ENCODE assay signal across 29 cellular contexts in genomic region chr1:33716976-33717688, GRCh38.
"Had no signal": no experiment of that assay in that cellular context is flagged by ENCODE, and none has a peak within 500 bp of the region (broad histone marks: within the 10 kb centered on the region; RNA-seq: fewer than 3 reads in every experiment).

No MANE protein-coding gene starts in this region.

- H3K9me3 ChIP-seq: ovary, psoas muscle, right lobe of liver, sigmoid colon, stomach, thoracic aorta, thyroid gland, tibial nerve, upper lobe of right lung, uterus had no signal

- H3K4me3 Mint-ChIP-seq: naive thymus-derived CD4-positive, alpha-beta T cell; natural killer cell; nephron; neural progenitor cell; stimulated activated effector memory CD8-positive, alpha-beta T cell treated with anti-CD3 and anti-CD28 coated beads, Interleukin-12 subunit alpha, Interleukin-12 subunit beta, amount 100 ng/mL, for 72 hours; stimulated activated naive B cell treated with anti-CD40 and anti-IgM and Interleukin-4, amounts not matched to agents 10 μg/mL and 1 μg/mL and 100 μg/mL, for 72 hours; stimulated activated naive CD8-positive, alpha-beta T cell treated with anti-CD3 and anti-CD28 coated beads, Interleukin-15, Interleukin-2, amounts not matched to agents 100 ng/mL and 50 ng/mL, for 24 hours had no signal

- H3K36me3 Mint-ChIP-seq: naive thymus-derived CD4-positive, alpha-beta T cell; natural killer cell; stimulated activated effector memory CD8-positive, alpha-beta T cell treated with anti-CD3 and anti-CD28 coated beads, Interleukin-12 subunit alpha, Interleukin-12 subunit beta, amount 100 ng/mL, for 72 hours; stimulated activated naive B cell treated with anti-CD40 and anti-IgM and Interleukin-4, amounts not matched to agents 10 μg/mL and 1 μg/mL and 100 μg/mL, for 72 hours had no signal

- H3K9ac ChIP-seq: neural progenitor cell, parathyroid adenoma had no signal

- H3K27me3 ChIP-seq: neural progenitor cell, ovary, right lobe of liver, thyroid gland, tibial nerve, upper lobe of right lung, uterus had no signal

- H3K9me3 Mint-ChIP-seq: naive thymus-derived CD4-positive, alpha-beta T cell; natural killer cell; nephron; neural progenitor cell; stimulated activated effector memory CD8-positive, alpha-beta T cell treated with anti-CD3 and anti-CD28 coated beads, Interleukin-12 subunit alpha, Interleukin-12 subunit beta, amount 100 ng/mL, for 72 hours; stimulated activated naive B cell treated with anti-CD40 and anti-IgM and Interleukin-4, amounts not matched to agents 10 μg/mL and 1 μg/mL and 100 μg/mL, for 72 hours; stimulated activated naive CD8-positive, alpha-beta T cell treated with anti-CD3 and anti-CD28 coated beads, Interleukin-15, Interleukin-2, amounts not matched to agents 100 ng/mL and 50 ng/mL, for 24 hours had no signal

- ATAC-seq: naive thymus-derived CD4-positive, alpha-beta T cell; natural killer cell; psoas muscle; right cardiac atrium; right lobe of liver; stimulated activated naive B cell treated with anti-CD40 and anti-IgM and Interleukin-4, amounts not matched to agents 10 μg/mL and 1 μg/mL and 100 μg/mL, for 72 hours; upper lobe of right lung had no signal

- H3K4me3 ChIP-seq: neural progenitor cell, ovary, psoas muscle, right lobe of liver, sigmoid colon, stomach, thoracic aorta, thyroid gland, tibial nerve, upper lobe of right lung, uterus had no signal

- H3K4me1 Mint-ChIP-seq: natural killer cell; neural progenitor cell; stimulated activated effector memory CD8-positive, alpha-beta T cell treated with anti-CD3 and anti-CD28 coated beads, Interleukin-12 subunit alpha, Interleukin-12 subunit beta, amount 100 ng/mL, for 72 hours; stimulated activated naive B cell treated with anti-CD40 and anti-IgM and Interleukin-4, amounts not matched to agents 10 μg/mL and 1 μg/mL and 100 μg/mL, for 72 hours had no signal

- DNase-seq: naive thymus-derived CD4-positive, alpha-beta T cell; natural killer cell; occipital lobe; ovary; posterior cingulate gyrus; psoas muscle; right cardiac atrium; right lobe of liver; sigmoid colon; small intestine; stimulated activated CD4-positive, alpha-beta T cell treated with anti-CD3 and anti-CD28 coated beads, Interleukin-15, amount 100 ng/mL, for 24 hours; stimulated activated CD4-positive, alpha-beta T cell treated with anti-CD3 and anti-CD28 coated beads, Interleukin-2, amount 100 ng/mL, for 24 hours; stimulated activated CD4-positive, alpha-beta T cell treated with anti-CD3 and anti-CD28 coated beads, Interleukin-2, amount 100 ng/mL, for 48 hours; stimulated activated CD4-positive, alpha-beta T cell treated with anti-CD3 and anti-CD28 coated beads, Interleukin-4, amount 100 ng/mL, for 24 hours; stimulated activated naive B cell treated with anti-CD40 and anti-IgM and Interleukin-4, amounts not matched to agents 10 μg/mL and 1 μg/mL and 100 μg/mL, for 72 hours; stimulated activated naive CD4-positive, alpha-beta T cell treated with Interleukin-2 at 50 U/mL for 16 hours; stomach; thyroid gland; trophoblast cell; upper lobe of right lung; uterus had no signal

- H3K27ac ChIP-seq: neural progenitor cell, ovary, parathyroid adenoma, psoas muscle, right lobe of liver, sigmoid colon, stomach, thoracic aorta, thyroid gland, tibial nerve, upper lobe of right lung, uterus had no signal

- H3K27ac Mint-ChIP-seq: naive thymus-derived CD4-positive, alpha-beta T cell; natural killer cell; nephron; neural progenitor cell; progenitor cell of endocrine pancreas; stimulated activated effector memory CD8-positive, alpha-beta T cell treated with anti-CD3 and anti-CD28 coated beads, Interleukin-12 subunit alpha, Interleukin-12 subunit beta, amount 100 ng/mL, for 72 hours; stimulated activated naive B cell treated with anti-CD40 and anti-IgM and Interleukin-4, amounts not matched to agents 10 μg/mL and 1 μg/mL and 100 μg/mL, for 72 hours; stimulated activated naive CD8-positive, alpha-beta T cell treated with anti-CD3 and anti-CD28 coated beads, Interleukin-15, Interleukin-2, amounts not matched to agents 100 ng/mL and 50 ng/mL, for 24 hours had no signal

- H3K4me1 ChIP-seq: neural progenitor cell, parathyroid adenoma, psoas muscle, right lobe of liver, sigmoid colon, stomach, thyroid gland, tibial nerve, upper lobe of right lung, uterus had no signal

- H3K36me3 ChIP-seq: neural progenitor cell, ovary, right lobe of liver, sigmoid colon, stomach, thoracic aorta, thyroid gland, tibial nerve, upper lobe of right lung, uterus had no signal
